In the genomic region with DNA sequence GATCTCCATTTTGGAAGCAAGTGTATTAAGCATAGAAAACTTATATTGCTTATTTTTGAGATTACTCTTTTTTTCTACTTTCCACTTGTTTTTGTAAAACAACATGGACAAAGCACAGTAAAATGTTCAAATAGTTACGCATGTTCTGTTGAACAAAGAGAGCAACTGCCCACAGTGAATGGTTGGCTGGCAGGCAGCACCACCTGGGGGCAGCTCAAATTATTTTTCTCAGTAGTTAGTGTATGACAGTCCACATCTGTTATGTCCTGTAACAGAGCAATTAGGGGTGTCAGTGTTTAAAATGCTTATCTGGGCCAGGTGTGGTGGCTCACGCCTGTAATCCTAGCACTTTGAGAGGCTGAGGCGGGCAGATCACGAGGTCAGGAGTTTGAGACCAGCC, we compare ENCODE assay signal across 8 cellular contexts. TPM values are rescaled to one million over a fixed set of nuclear protein-coding genes. Genes with fewer than 3 reads are reported as not detected.
DNase-seq lines count a peak whose midpoint lies in the region; ATAC-seq and TF ChIP-seq lines count a peak whose summit lies in the region.

No MANE protein-coding gene starts in this region.

- H3K4me1 ChIP-seq in esophagus muscularis mucosa (peaks cover 0 to 25% (median 11%) of the 10 kb centered on the region in 4 donors), prostate gland (replicated peaks) (no peaks in the 10 kb centered on the region)

- ATAC-seq in HG03175 (IDR thresholded peaks at IDR 0.05; ENCODE audit: unreplicated experiment) (no peak), GM21528 (IDR thresholded peaks at IDR 0.05; ENCODE audit: low FRiP score, unreplicated experiment) (no peak), HG03097 (IDR thresholded peaks at IDR 0.05; ENCODE audit: low FRiP score, unreplicated experiment) (no peak)

- peak; percentile 22 for DNase-seq in GM12865 (ENCODE audit: low read depth)
- DNase-seq in NCI-H82 treated with DMSO at 0.1 percent for 48 hours (lab: John Stamatoyannopoulos, UW; ENCODE audit: unreplicated experiment), result peak; percentile 9
- DNase-seq in esophagus muscularis mucosa (ENCODE audit: extremely low spot score), result no peak
- peak; percentile 24 for DNase-seq in prostate gland (ENCODE audit: low spot score)
- no peak for DNase-seq in effector CD8-positive, alpha-beta T cell (lab: John Stamatoyannopoulos, UW)

- intact Hi-C loops in esophagus muscularis mucosa (cut with DNase I) (loop anchor here (5.0 kb wide), 1 partner anchor 234 kb away; no protein-coding TSS in a partner anchor), prostate gland (cut with DNase I) (loop anchor here (5.0 to 10.0 kb wide), 3 partner anchors 76 to 234 kb away; a partner anchor contains a TSS)

- TF ChIP-seq POLR2A in esophagus muscularis mucosa (IDR thresholded peaks at IDR 0.05; ENCODE audit: low read depth) (no peak), prostate gland (IDR thresholded peaks at IDR 0.05) (no peak)

- WGBS in esophagus muscularis mucosa, result 70% methylated on average over 4 of the region's 4 CpGs
- 72% methylated on average over 4 of the region's 4 CpGs for WGBS in prostate gland

- no peak for TF ChIP-seq EP300 in esophagus muscularis mucosa (IDR thresholded peaks at IDR 0.05)

- no peaks in the 10 kb centered on the region for H3K27me3 ChIP-seq in esophagus muscularis mucosa
- no peaks in the 10 kb centered on the region for H3K27me3 ChIP-seq in prostate gland (replicated peaks; ENCODE audit: insufficient read depth)

- peak; percentile 27 for TF ChIP-seq CTCF in GM12865 (IDR thresholded peaks at IDR 0.05; ENCODE audit: insufficient read depth, low read depth, low read length, missing control alignments)
- TF ChIP-seq CTCF in esophagus muscularis mucosa (IDR thresholded peaks at IDR 0.05), result peak; percentile 42 to 52 (median 50)
- peak in 3 of 4 experiments; percentile 38 to 60 (median 58) for TF ChIP-seq CTCF in prostate gland (IDR thresholded peaks at IDR 0.05)

- H3K4me3 ChIP-seq in GM12865 (ENCODE audit: low read depth, low read length), result no peak overlapping the region
- H3K4me3 ChIP-seq in esophagus muscularis mucosa, result no peak overlapping the region
- H3K4me3 ChIP-seq in prostate gland, result no peak overlapping the region

- H3K27ac ChIP-seq in esophagus muscularis mucosa (replicated peaks in 1 of 4) (no peak overlapping the region), prostate gland (no peak overlapping the region)

- H3K36me3 ChIP-seq in esophagus muscularis mucosa (no peaks in the 10 kb centered on the region), prostate gland (no peaks in the 10 kb centered on the region)

- no peaks in the 10 kb centered on the region for H3K9me3 ChIP-seq in esophagus muscularis mucosa
- no peaks in the 10 kb centered on the region for H3K9me3 ChIP-seq in prostate gland

RNA-seq across cellular contexts. Expression of a gene that starts 46.1 kb away (rescaled TPM):
- 10 to 100 TPM; 30.8 to 44.4 (median 33.3) TPM for total RNA-seq in esophagus muscularis mucosa
- total RNA-seq in prostate gland, result 10 to 100 TPM; 23.7 to 38.1 TPM

Comparison
In these comparisons a context has a peak if more than half of its experiments do, and no peak if none do; other contexts are left out.
1. DNase-seq: peak in GM12865 (single experiment), NCI-H82 treated with DMSO at 0.1 percent for 48 hours (single experiment) and prostate gland (single experiment); none in esophagus muscularis mucosa (single experiment) and effector CD8-positive, alpha-beta T cell (single experiment).
2. Peak in every context shown above with its lines, with median percentiles within 50 percentile points of each other: CTCF ChIP-seq.